16 cellular contexts compared by ENCODE assay signal in genomic region chr12:101566318-101566717, GRCh38. TPM values are rescaled to one million over a fixed set of nuclear protein-coding genes. Genes with fewer than 3 reads are reported as not detected.
DNase-seq lines count a peak whose midpoint lies in the region; ATAC-seq and TF ChIP-seq lines count a peak whose summit lies in the region.
"Had no signal": no experiment of that assay in that cellular context is flagged by ENCODE, and none has a peak within 500 bp of the region (broad histone marks: within the 10 kb centered on the region; RNA-seq: fewer than 3 reads in every experiment).

No MANE protein-coding gene starts in this region.

- H4K20me1 ChIP-seq in mammary epithelial cell (ENCODE audit: insufficient read depth, low read length), result no peaks in the 10 kb centered on the region

- POLR2A ChIA-PET in MCF 10A (lab: Yijun Ruan, JAX), result interaction anchor here (1.0 kb wide), 1 partner anchor 194 kb away, joined by 3 read pairs; no protein-coding TSS in a partner anchor

- H3K4me1 ChIP-seq in mammary epithelial cell (ENCODE audit: insufficient read depth, low read length), result no peaks in the 10 kb centered on the region

- H3K4me3 ChIP-seq in mammary epithelial cell (replicated peaks in 1 of 3; ENCODE audit: insufficient read depth in 1 of 3, low read depth in 2 of 3, low read length in 3 of 3), result no peak overlapping the region
- H3K4me3 ChIP-seq: esophagus muscularis mucosa, mucosa of descending colon, stomach had no signal

- no peak overlapping the region for H2AFZ ChIP-seq in mammary epithelial cell (ENCODE audit: low read depth, low read length)

- H3K4me3 Mint-ChIP-seq in MCF 10A (ENCODE audit: unreplicated experiment) (no peak overlapping the region), type B pancreatic cell (no peak overlapping the region)
- no peak overlapping the region for H3K4me3 Mint-ChIP-seq in stimulated activated naive B cell treated with anti-CD40 and anti-IgM and Interleukin-4, amounts not matched to agents 10 μg/mL and 1 μg/mL and 100 μg/mL, for 72 hours
- H3K4me3 Mint-ChIP-seq: T-cell had no signal

- H3K9me3 ChIP-seq in mammary epithelial cell (replicated peaks; ENCODE audit: insufficient read depth, low read length), result no peaks in the 10 kb centered on the region
- H3K9me3 ChIP-seq: esophagus muscularis mucosa, mucosa of descending colon, stomach had no signal

- H3K27ac Mint-ChIP-seq in MCF 10A (ENCODE audit: low read depth, unreplicated experiment), result no peak overlapping the region
- H3K27ac Mint-ChIP-seq in stimulated activated naive B cell treated with anti-CD40 and anti-IgM and Interleukin-4, amounts not matched to agents 10 μg/mL and 1 μg/mL and 100 μg/mL, for 72 hours, result peak overlapping the region; percentile 72
- H3K27ac Mint-ChIP-seq in type B pancreatic cell, result no peak overlapping the region
- H3K27ac Mint-ChIP-seq: progenitor cell of endocrine pancreas, T-cell had no signal

- dilution Hi-C loops in mammary epithelial cell (cut with HindIII; ENCODE audit: low sequenced_read_pairs), result loop anchor here (5.0 kb wide), 1 partner anchor 76 kb away; no protein-coding TSS in a partner anchor

- no peak overlapping the region for H3K27ac ChIP-seq in mammary epithelial cell (ENCODE audit: insufficient read depth, low read depth, low read length)
- H3K27ac ChIP-seq: esophagus muscularis mucosa, stomach had no signal

- no peaks in the 10 kb centered on the region for H3K27me3 ChIP-seq in mammary epithelial cell (ENCODE audit: insufficient read depth, low read length)
- H3K27me3 ChIP-seq: esophagus muscularis mucosa, stomach had no signal

- intact Hi-C loops in MCF 10A (cut with micrococcal nuclease) (no loop called here), mammary epithelial cell (cut with micrococcal nuclease) (no loop called here)

- no peaks in the 10 kb centered on the region for H3K36me3 ChIP-seq in mammary epithelial cell (ENCODE audit: insufficient read depth, low read length)
- H3K36me3 ChIP-seq: esophagus muscularis mucosa, stomach had no signal

- H3K36me3 Mint-ChIP-seq in MCF 10A (ENCODE audit: insufficient read depth, unreplicated experiment), result no peaks in the 10 kb centered on the region
- H3K36me3 Mint-ChIP-seq in stimulated activated naive B cell treated with anti-CD40 and anti-IgM and Interleukin-4, amounts not matched to agents 10 μg/mL and 1 μg/mL and 100 μg/mL, for 72 hours, result peaks cover 0 to 4% of the 10 kb centered on the region in 2 donors
- H3K36me3 Mint-ChIP-seq in type B pancreatic cell, result no peaks in the 10 kb centered on the region
- H3K36me3 Mint-ChIP-seq: T-cell had no signal

- DNase-seq in MCF 10A (ENCODE audit: unreplicated experiment) (peak; percentile 29), mammary epithelial cell (no peak), OCI-M1 (lab: John Stamatoyannopoulos, UW) (peak; percentile 14), iPS DF 19.7 (ENCODE audit: low read depth, low spot score) (peak; percentile 89), type B pancreatic cell (ENCODE audit: extremely low spot score, unreplicated experiment) (no peak)
- DNase-seq in stimulated activated naive B cell treated with anti-CD40 and anti-IgM and Interleukin-4, amounts not matched to agents 10 μg/mL and 1 μg/mL and 100 μg/mL, for 72 hours, result no peak
- DNase-seq: AML-193, DMS153, mucosa of descending colon, stomach, T-cell had no signal

- ATAC-seq in stimulated activated naive B cell treated with anti-CD40 and anti-IgM and Interleukin-4, amounts not matched to agents 10 μg/mL and 1 μg/mL and 100 μg/mL, for 72 hours (replicated peaks), result peak; percentile 56 to 69
- ATAC-seq in HG02870 (IDR thresholded peaks at IDR 0.05; ENCODE audit: unreplicated experiment) (no peak), GM19455 (IDR thresholded peaks at IDR 0.05; ENCODE audit: unreplicated experiment) (no peak)
- ATAC-seq: mucosa of descending colon, T-cell had no signal

- in situ Hi-C loops in mammary epithelial cell (cut with MboI; ENCODE audit: low sequenced_read_pairs in 2 of 2), result no loop called here

- WGBS in mammary epithelial cell (ENCODE audit: low coverage, missing lambda C conversion rate), result 70% methylated on average over 4 of the region's 4 CpGs

- CTCF ChIA-PET in MCF 10A (lab: Yijun Ruan, JAX) (no interaction called here), mammary epithelial cell (lab: Charles Lee; ENCODE audit: low non-redundant PET) (no interaction called here)

- no peak overlapping the region for H3K9ac ChIP-seq in mammary epithelial cell (ENCODE audit: insufficient read depth, low read length)

- no peak overlapping the region for H3K4me2 ChIP-seq in mammary epithelial cell (ENCODE audit: insufficient read depth, low read depth, low read length)

- H3K4me1 Mint-ChIP-seq in MCF 10A (ENCODE audit: insufficient read depth, unreplicated experiment) (peaks cover 18% of the 10 kb centered on the region), type B pancreatic cell (ENCODE audit: unreplicated experiment) (peaks cover 7% of the 10 kb centered on the region)
- peaks cover 12 to 19% of the 10 kb centered on the region in 2 donors for H3K4me1 Mint-ChIP-seq in stimulated activated naive B cell treated with anti-CD40 and anti-IgM and Interleukin-4, amounts not matched to agents 10 μg/mL and 1 μg/mL and 100 μg/mL, for 72 hours

- BruUV-seq in MCF 10A (replicated peaks; lab: Mats Ljungman, UMichigan), result no TSS peak
- BruUV-seq in mammary epithelial cell (replicated peaks; lab: Mats Ljungman, UMichigan), result no TSS peak

- H3K9me3 Mint-ChIP-seq in MCF 10A (ENCODE audit: unreplicated experiment) (no peaks in the 10 kb centered on the region), type B pancreatic cell (peaks cover 4% of the 10 kb centered on the region)
- peaks cover 0 to 5% of the 10 kb centered on the region in 2 donors for H3K9me3 Mint-ChIP-seq in stimulated activated naive B cell treated with anti-CD40 and anti-IgM and Interleukin-4, amounts not matched to agents 10 μg/mL and 1 μg/mL and 100 μg/mL, for 72 hours
- H3K9me3 Mint-ChIP-seq: T-cell had no signal

- H3K27me3 Mint-ChIP-seq in MCF 10A (ENCODE audit: insufficient read depth, unreplicated experiment) (no peaks in the 10 kb centered on the region), type B pancreatic cell (peaks cover 13% of the 10 kb centered on the region)
- peaks cover 14 to 15% of the 10 kb centered on the region in 2 donors for H3K27me3 Mint-ChIP-seq in stimulated activated naive B cell treated with anti-CD40 and anti-IgM and Interleukin-4, amounts not matched to agents 10 μg/mL and 1 μg/mL and 100 μg/mL, for 72 hours

- H3K79me2 ChIP-seq in mammary epithelial cell (ENCODE audit: insufficient read depth, low read length), result no peaks in the 10 kb centered on the region

- TF ChIP-seq CTCF in MCF 10A (IDR thresholded peaks at IDR 0.05; ENCODE audit: unreplicated experiment) (no peak), mammary epithelial cell (conservative IDR thresholded peaks at IDR 0.05 in 1 of 2, IDR thresholded peaks at IDR 0.05 in 1 of 2; ENCODE audit: extremely low read depth in 1 of 2, insufficient read depth in 1 of 2, low read depth in 1 of 2, low read length in 2 of 2) (no peak), type B pancreatic cell (conservative IDR thresholded peaks at IDR 0.05) (no peak)

RNA-seq across cellular contexts. Expression of gene MYBPC1, which starts 28.5 kb away (rescaled TPM):
- total RNA-seq in MCF 10A (2022) (0.29 and 0.70 TPM in 2 replicates), mammary epithelial cell (not detected), type B pancreatic cell (ENCODE audit: low replicate concordance) (5.2 and 18.0 TPM in 2 replicates)
- not detected for polyA plus RNA-seq in mammary epithelial cell
- polyA minus RNA-seq in mammary epithelial cell, result not detected
- total RNA-seq: chondrocyte, progenitor cell of endocrine pancreas, T-cell had no signal

Comparison
In these comparisons a context has a peak if more than half of its experiments do, and no peak if none do; other contexts are left out.
1. DNase-seq: peak in MCF 10A (single experiment), OCI-M1 (single experiment) and iPS DF 19.7 (single experiment); none in mammary epithelial cell (single experiment), stimulated activated naive B cell treated with anti-CD40 and anti-IgM and Interleukin-4, amounts not matched to agents 10 μg/mL and 1 μg/mL and 100 μg/mL, for 72 hours (single experiment) and type B pancreatic cell (single experiment).
2. ATAC-seq: peak in stimulated activated naive B cell treated with anti-CD40 and anti-IgM and Interleukin-4, amounts not matched to agents 10 μg/mL and 1 μg/mL and 100 μg/mL, for 72 hours (2 of 2); none in HG02870 (single experiment) and GM19455 (single experiment).